9 cellular contexts compared by ENCODE assay signal in the genomic region with DNA sequence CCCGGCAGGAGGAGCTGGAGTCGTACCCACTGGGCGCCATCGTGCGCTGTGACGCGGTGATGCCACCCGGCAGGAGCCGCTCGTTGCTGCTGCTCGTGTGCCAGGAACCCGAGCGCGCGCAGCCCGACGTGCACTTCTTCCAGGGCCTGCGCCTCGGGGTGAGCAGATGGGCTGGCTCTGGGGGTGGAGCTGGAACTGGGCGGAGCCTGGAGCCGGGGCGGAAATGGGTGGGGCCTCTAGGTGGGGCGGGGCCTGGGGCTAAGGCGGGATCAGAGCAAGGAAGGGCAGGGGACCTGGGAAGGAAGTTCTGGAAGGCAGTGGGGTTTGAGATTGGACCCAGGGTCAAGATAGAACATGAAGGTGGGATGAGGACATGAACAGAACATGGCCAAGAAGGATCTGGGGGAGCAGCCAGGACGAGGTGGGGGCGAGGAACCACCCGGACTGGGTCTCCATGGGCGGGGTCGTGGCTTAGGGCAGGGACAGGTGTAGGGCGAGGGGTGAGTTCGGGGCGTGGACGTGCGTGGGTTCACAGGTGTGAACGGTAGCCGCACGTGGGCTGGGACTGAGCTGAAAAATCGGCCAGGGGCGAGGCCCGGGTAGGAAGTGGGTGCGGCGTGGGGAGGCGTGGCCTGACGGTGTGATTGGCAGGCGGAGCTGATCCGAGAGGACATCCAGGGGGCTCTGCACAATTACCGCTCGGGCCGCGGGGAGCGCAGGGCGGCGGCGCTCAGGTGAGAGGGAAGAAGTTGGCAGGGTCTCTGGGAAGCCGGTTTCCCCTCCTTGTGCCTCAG. TPM values are rescaled to one million over a fixed set of nuclear protein-coding genes. Genes with fewer than 3 reads are reported as not detected.
DNase-seq lines count a peak whose midpoint lies in the region; ATAC-seq and TF ChIP-seq lines count a peak whose summit lies in the region.
"Had no signal": no experiment of that assay in that cellular context is flagged by ENCODE, and none has a peak within 500 bp of the region (broad histone marks: within the 10 kb centered on the region; RNA-seq: fewer than 3 reads in every experiment).

No MANE protein-coding gene starts in this region.

- H3K27ac ChIP-seq in HEK293 (ENCODE audit: extremely low read depth, low read depth, low read length) (no peak overlapping the region), testis (no peak overlapping the region)

- H3K4me1 Mint-ChIP-seq in activated CD8-positive, alpha-beta T cell treated with anti-CD3 and anti-CD28 coated beads for 36 hours (ENCODE audit: low read depth) = peaks cover 19% of the 10 kb centered on the region

- H3K27me3 ChIP-seq in testis = no peaks in the 10 kb centered on the region

- DNase-seq in AG08396 (ENCODE audit: low spot score) = peak; percentile 91
- peak; percentile 71 to 95 for DNase-seq in NCI-H526 (lab: John Stamatoyannopoulos, UW)
- peak; percentile 89 for DNase-seq in activated CD8-positive, alpha-beta T cell treated with anti-CD3 and anti-CD28 coated beads for 36 hours
- DNase-seq in epithelial cell of esophagus (ENCODE audit: low read depth) = peak; percentile 90
- peak; percentile 28 for DNase-seq in myocyte (ENCODE audit: low read depth)
- peak; percentile 73 for DNase-seq in testis

- H3K4me1 ChIP-seq in HEK293 (ENCODE audit: control insufficient read depth, insufficient read depth, low read length) (no peaks in the 10 kb centered on the region), testis (peaks cover 6% of the 10 kb centered on the region)

- H3K36me3 ChIP-seq in HEK293 (ENCODE audit: control insufficient read depth in 2 of 2, insufficient read depth in 1 of 2, low read length in 2 of 2) = no peaks in the 10 kb centered on the region
- no peaks in the 10 kb centered on the region for H3K36me3 ChIP-seq in testis (ENCODE audit: low read depth, missing control alignments)

- H3K4me3 ChIP-seq in HEK293 (ENCODE audit: low read depth, low read length) = no peak overlapping the region
- H3K4me3 ChIP-seq in epithelial cell of esophagus (ENCODE audit: low read length) = peak overlapping the region; percentile 47
- peak overlapping the region; percentile 10 to 37 for H3K4me3 ChIP-seq in testis

- H3K9me3 ChIP-seq in HEK293 (ENCODE audit: control insufficient read depth, insufficient read depth, low read depth, low read length) (no peaks in the 10 kb centered on the region), testis (no peaks in the 10 kb centered on the region)

- peaks cover 55% of the 10 kb centered on the region for H3K27me3 Mint-ChIP-seq in activated CD8-positive, alpha-beta T cell treated with anti-CD3 and anti-CD28 coated beads for 36 hours

- peak; percentile 83 for ATAC-seq in activated CD8-positive, alpha-beta T cell treated with anti-CD3 and anti-CD28 coated beads for 36 hours
- no peak for ATAC-seq in HG03342 (IDR thresholded peaks at IDR 0.05; ENCODE audit: unreplicated experiment)

- no peaks in the 10 kb centered on the region for H3K36me3 Mint-ChIP-seq in activated CD8-positive, alpha-beta T cell treated with anti-CD3 and anti-CD28 coated beads for 36 hours (ENCODE audit: low read depth)

- WGBS in testis, 2 donors = 2 to 4% methylated on average over 42 to 46 of the region's 55 CpGs

- intact Hi-C loops in activated CD8-positive, alpha-beta T cell treated with anti-CD3 and anti-CD28 coated beads for 36 hours (cut with micrococcal nuclease) = no loop called here
- intact Hi-C loops in testis (cut with DNase I; ENCODE audit: low total_unique reads) = no loop called here

- peak overlapping the region; percentile 62 for H3K4me3 Mint-ChIP-seq in activated CD8-positive, alpha-beta T cell treated with anti-CD3 and anti-CD28 coated beads for 36 hours

- POLR2A ChIA-PET in HEK293 (lab: Yijun Ruan, JAX) = interaction anchor here (0.6 to 1.5 kb wide), 3 partner anchors 9 to 305 kb away, joined by 4 to 9 read pairs (median 5); partner anchors contain the start of gene PPP1R12C
- POLR2A ChIA-PET in activated CD8-positive, alpha-beta T cell treated with anti-CD3 and anti-CD28 coated beads for 36 hours (lab: Charles Lee) = interaction anchor here (2.2 kb wide), 1 partner anchor 17 kb away, joined by 13 read pairs; the partner anchor contains the start of gene RDH13

- CTCF ChIA-PET in HEK293 (lab: Yijun Ruan, JAX) = interaction anchor here (0.6 to 1.4 kb wide), 5 partner anchors 9 to 403 kb away, joined by 3 to 13 read pairs (median 3); no protein-coding TSS in a partner anchor
- CTCF ChIA-PET in activated CD8-positive, alpha-beta T cell treated with anti-CD3 and anti-CD28 coated beads for 36 hours (lab: Charles Lee) = interaction anchor here (0.7 to 2.4 kb wide), 2 partner anchors 8 to 80 kb away, joined by 3 to 7 read pairs; no protein-coding TSS in a partner anchor

- no peak overlapping the region for H3K27ac Mint-ChIP-seq in activated CD8-positive, alpha-beta T cell treated with anti-CD3 and anti-CD28 coated beads for 36 hours

- H3K9me3 Mint-ChIP-seq in activated CD8-positive, alpha-beta T cell treated with anti-CD3 and anti-CD28 coated beads for 36 hours = no peaks in the 10 kb centered on the region

- no peak for TF ChIP-seq CTCF in HEK293 (tag by site-specific recombination; IDR thresholded peaks at IDR 0.05)
- TF ChIP-seq CTCF in activated CD8-positive, alpha-beta T cell treated with anti-CD3 and anti-CD28 coated beads for 36 hours (IDR thresholded peaks at IDR 0.05) = no peak
- TF ChIP-seq CTCF in epithelial cell of esophagus (IDR thresholded peaks at IDR 0.05; ENCODE audit: insufficient read depth, low read depth, low read length, missing control alignments) = no peak
- TF ChIP-seq CTCF in testis (IDR thresholded peaks at IDR 0.05) = no peak

- TF ChIP-seq POLR2A in testis (IDR thresholded peaks at IDR 0.05) = no peak

TF ChIP-seq in HEK293, 187 proteins besides CTCF, POLR2A, EP300 and RAD21 (continues in another document):
- no peak for TF ChIP-seq ZNF571 (tag by site-specific recombination; IDR thresholded peaks at IDR 0.05)
- TF ChIP-seq HOXD13 (CRISPR knock-in tag; IDR thresholded peaks at IDR 0.05; ENCODE audit: borderline replicate concordance) = no peak
- TF ChIP-seq GFI1B (tag by site-specific recombination; IDR thresholded peaks at IDR 0.05) = no peak
- TF ChIP-seq OSR2 (tag by site-specific recombination; IDR thresholded peaks at IDR 0.05) = no peak
- TF ChIP-seq KLF1 (tag by site-specific recombination; IDR thresholded peaks at IDR 0.05) = peak; percentile 97
- TF ChIP-seq PRDM10 (tag by site-specific recombination; IDR thresholded peaks at IDR 0.05) = peak; percentile 87
- TF ChIP-seq ZNF596 (tag by site-specific recombination; IDR thresholded peaks at IDR 0.05) = no peak
- TF ChIP-seq, protein P1, sequence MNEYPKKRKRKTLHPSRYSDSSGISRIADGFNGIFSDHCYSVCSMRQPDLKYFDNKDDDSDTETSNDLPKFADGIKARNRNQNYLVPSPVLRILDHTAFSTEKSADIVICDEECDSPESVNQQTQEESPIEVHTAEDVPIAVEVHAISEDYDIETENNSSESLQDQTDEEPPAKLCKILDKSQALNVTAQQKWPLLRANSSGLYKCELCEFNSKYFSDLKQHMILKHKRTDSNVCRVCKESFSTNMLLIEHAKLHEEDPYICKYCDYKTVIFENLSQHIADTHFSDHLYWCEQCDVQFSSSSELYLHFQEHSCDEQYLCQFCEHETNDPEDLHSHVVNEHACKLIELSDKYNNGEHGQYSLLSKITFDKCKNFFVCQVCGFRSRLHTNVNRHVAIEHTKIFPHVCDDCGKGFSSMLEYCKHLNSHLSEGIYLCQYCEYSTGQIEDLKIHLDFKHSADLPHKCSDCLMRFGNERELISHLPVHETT (tag by site-specific recombination; IDR thresholded peaks at IDR 0.05) = no peak
- TF ChIP-seq ZNF558 (tag by site-specific recombination; IDR thresholded peaks at IDR 0.05) = no peak
- no peak for TF ChIP-seq ZFP37 (tag by site-specific recombination; IDR thresholded peaks at IDR 0.05)

RNA-seq across cellular contexts. Expression of gene EPS8L1, which starts 4.6 kb away (rescaled TPM):
- 1 to 10 TPM; 2.8 to 3.2 TPM for total RNA-seq in activated CD8-positive, alpha-beta T cell treated with anti-CD3 and anti-CD28 coated beads for 36 hours
- 0.78 and 1.4 TPM in 2 replicates for total RNA-seq in myocyte
- 2.2 TPM for polyA plus RNA-seq in myocyte (2012)
- total RNA-seq in testis = 1 to 10 TPM; 3.4 to 3.6 TPM
- 13.3 TPM for polyA plus RNA-seq in testis (ENCODE audit: insufficient read depth, low read depth, low replicate concordance)

RNA-seq across cellular contexts. Expression of gene RDH13, which starts 17.4 kb away (rescaled TPM):
- total RNA-seq in activated CD8-positive, alpha-beta T cell treated with anti-CD3 and anti-CD28 coated beads for 36 hours = 10 to 100 TPM; 17.3 to 18.2 TPM
- total RNA-seq in myocyte (4.9 and 9.4 TPM in 2 replicates), testis (10 to 100 TPM; 22.5 to 24.3 TPM)
- 9.3 TPM for polyA plus RNA-seq in myocyte (2012)
- polyA plus RNA-seq in testis (ENCODE audit: insufficient read depth, low read depth, low replicate concordance) = 13.9 TPM

RNA-seq across cellular contexts. Expression of gene PPP1R12C, which starts 37.1 kb away (rescaled TPM):
- total RNA-seq in activated CD8-positive, alpha-beta T cell treated with anti-CD3 and anti-CD28 coated beads for 36 hours = 10 to 100 TPM; 55.4 to 55.8 TPM
- total RNA-seq in myocyte = 43.5 and 46.8 TPM in 2 replicates
- polyA plus RNA-seq in myocyte (2012) = 60.8 TPM
- 100 to 1,000 TPM; 184 to 206 TPM for total RNA-seq in testis
- polyA plus RNA-seq in testis (ENCODE audit: insufficient read depth, low read depth, low replicate concordance) = 220 TPM

RNA-seq across cellular contexts. Expression of gene GP6, which starts 42.3 kb away (rescaled TPM):
- total RNA-seq in activated CD8-positive, alpha-beta T cell treated with anti-CD3 and anti-CD28 coated beads for 36 hours = under 1 TPM; 0.14 to 0.27 TPM
- not detected in 2 replicates for total RNA-seq in myocyte
- not detected for polyA plus RNA-seq in myocyte (2012)
- total RNA-seq in testis = 1 to 10 TPM; 1.1 to 3.2 TPM
- 5.3 TPM for polyA plus RNA-seq in testis (ENCODE audit: insufficient read depth, low read depth, low replicate concordance)
- total RNA-seq: pulmonary artery endothelial cell had no signal

Comparison
In these comparisons a context has a peak if more than half of its experiments do, and no peak if none do; other contexts are left out.
1. DNase-seq: peak in every context shown above with its lines; median percentile 91 in AG08396; 90 in epithelial cell of esophagus; 89 in activated CD8-positive, alpha-beta T cell treated with anti-CD3 and anti-CD28 coated beads for 36 hours; 83 in NCI-H526; 73 in testis; 28 in myocyte.